In the genomic region with DNA sequence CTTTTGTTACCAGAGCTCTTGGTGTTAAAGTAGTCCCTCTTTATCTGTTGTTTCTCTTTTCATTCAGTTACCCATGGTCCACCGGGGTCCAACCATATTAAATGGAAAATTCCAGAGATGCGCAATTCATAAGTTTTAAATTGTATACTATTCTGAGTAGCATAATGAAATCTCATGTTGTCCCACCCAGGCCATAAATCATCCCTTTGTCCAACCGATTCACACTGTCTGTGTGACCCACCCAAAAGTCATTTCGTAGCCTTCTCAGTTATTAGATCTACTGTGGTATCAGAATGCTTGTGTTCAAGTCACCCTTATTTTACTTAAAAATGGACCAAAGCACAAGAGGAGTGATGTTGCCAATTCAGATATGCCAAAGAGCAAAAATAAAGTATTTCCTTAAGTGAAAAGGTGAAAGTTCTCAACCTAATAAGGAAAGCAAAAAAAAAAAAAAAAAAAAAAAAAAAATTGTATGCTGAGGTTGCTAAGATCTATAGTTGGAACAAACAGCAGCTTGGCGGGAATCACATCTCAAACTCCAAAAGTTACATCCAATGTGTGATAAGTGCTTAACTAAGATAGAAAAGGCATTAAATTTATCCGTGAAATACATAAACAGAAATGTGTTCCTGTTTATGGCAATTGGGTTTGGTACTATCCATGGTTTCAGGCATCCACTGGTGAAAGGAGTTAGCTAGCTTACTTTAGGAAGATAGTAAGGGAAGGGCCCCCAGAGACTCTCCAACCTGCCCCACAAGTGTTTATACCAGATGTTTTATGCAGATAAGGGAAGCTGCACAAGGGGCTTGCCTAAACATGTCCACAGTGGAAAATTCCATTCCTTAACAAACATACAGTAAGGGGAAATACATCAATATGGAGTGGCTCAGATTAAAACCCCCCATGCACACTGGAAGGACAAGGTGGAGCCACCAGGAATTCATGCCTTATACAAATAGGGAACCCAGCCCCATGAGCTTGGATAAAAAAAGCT, we compare ENCODE assay signal across 15 cellular contexts.
A peak's percentile ranks its signal among the peaks of the same experiment; 100 is the strongest.
DNase-seq lines count a peak whose midpoint lies in the region; ATAC-seq lines count a peak whose summit lies in the region.
"Had no signal": no experiment of that assay in that cellular context is flagged by ENCODE, and none has a peak within 500 bp of the region (broad histone marks: within the 10 kb centered on the region; RNA-seq: fewer than 3 reads in every experiment).

No MANE protein-coding gene starts in this region.

- H3K27ac ChIP-seq in mesendoderm (ENCODE audit: low read depth, low read length), result no peak overlapping the region
- H3K27ac ChIP-seq: upper lobe of right lung had no signal

- no peak overlapping the region for H3K18ac ChIP-seq in mesendoderm (ENCODE audit: low read length)

- H3K36me3 ChIP-seq in mesendoderm (ENCODE audit: control insufficient read depth, insufficient read depth, low read length), result no peaks in the 10 kb centered on the region
- H3K36me3 ChIP-seq: MG63, upper lobe of right lung had no signal

- no peak overlapping the region for H3K4ac ChIP-seq in mesendoderm (ENCODE audit: low read depth, low read length)

- no peak overlapping the region for H3K56ac ChIP-seq in mesendoderm (ENCODE audit: low read length)

- H3K79me2 ChIP-seq in mesendoderm (ENCODE audit: control insufficient read depth, insufficient read depth, low read length), result no peaks in the 10 kb centered on the region

- no peak overlapping the region for H3K4me3 ChIP-seq in mesendoderm (ENCODE audit: low read length)
- H3K4me3 ChIP-seq: MG63, upper lobe of right lung had no signal

- H4K5ac ChIP-seq in mesendoderm (ENCODE audit: low read length), result no peak overlapping the region

- H4K8ac ChIP-seq in mesendoderm (ENCODE audit: low read depth, low read length), result no peak overlapping the region

- ATAC-seq in GM21360 (IDR thresholded peaks at IDR 0.05; ENCODE audit: unreplicated experiment), result no peak
- ATAC-seq: stimulated activated effector memory CD8-positive, alpha-beta T cell treated with anti-CD3 and anti-CD28 coated beads, Interleukin-12 subunit alpha, Interleukin-12 subunit beta, amount 100 ng/mL, for 72 hours; upper lobe of right lung had no signal

- H3K27me3 ChIP-seq in mesendoderm (ENCODE audit: insufficient read depth, low read length, poor library complexity), result no peaks in the 10 kb centered on the region
- H3K27me3 ChIP-seq: upper lobe of right lung had no signal

- DNase-seq in GDM1 (lab: John Stamatoyannopoulos, UW), result peak; percentile 70
- DNase-seq in NCI-H2171 (lab: John Stamatoyannopoulos, UW), result peak; percentile 42
- peak; percentile 40 for DNase-seq in dermis blood vessel endothelial cell
- no peak for DNase-seq in mesendoderm
- DNase-seq in activated effector memory CD4-positive, alpha-beta T cell treated with Interleukin-2 at 50 U/mL for 16 hours, result no peak
- no peak for DNase-seq in NCI-H226
- DNase-seq in NCI-H2227 (lab: John Stamatoyannopoulos, UW; ENCODE audit: unreplicated experiment), result no peak
- DNase-seq: activated CD4-positive, CD25-positive, alpha-beta regulatory T cell; activated naive CD4-positive, alpha-beta T cell treated with anti-CD3 and anti-CD28 coated beads, Interleukin-2, amount 10 ng/mL, durations not matched to agents 7 days and 5 days; C1 segment of cervical spinal cord; MG63; NCI-H2227 treated with DMSO at 0.1 percent for 48 hours; upper lobe of right lung had no signal

- H2AK5ac ChIP-seq in mesendoderm (ENCODE audit: low read length), result no peak overlapping the region

- H2BK120ac ChIP-seq in mesendoderm (ENCODE audit: low read depth, low read length), result peak overlapping the region; percentile 61

- H2BK5ac ChIP-seq in mesendoderm (ENCODE audit: low read length), result no peak overlapping the region

- no peak overlapping the region for H3K23ac ChIP-seq in mesendoderm (ENCODE audit: low read length)

- no CpG with 5 or more reads among the region's 6 CpGs for WGBS in mesendoderm (ENCODE audit: extremely low coverage, insufficient coverage, low lambda C conversion rate)

- H3K4me1 ChIP-seq in mesendoderm (ENCODE audit: control insufficient read depth, low read depth, low read length), result no peaks in the 10 kb centered on the region
- H3K4me1 ChIP-seq: upper lobe of right lung had no signal

- no peaks in the 10 kb centered on the region for H3K79me1 ChIP-seq in mesendoderm (ENCODE audit: low read length)

- H3K9ac ChIP-seq in mesendoderm (ENCODE audit: low read length), result no peak overlapping the region

- no peak overlapping the region for H3K4me2 ChIP-seq in mesendoderm (ENCODE audit: low read length)

- H2BK15ac ChIP-seq in mesendoderm (replicated peaks; ENCODE audit: low read depth), result peak overlapping the region; percentile 92

Comparison
In these comparisons a context has a peak if more than half of its experiments do, and no peak if none do; other contexts are left out.
1. DNase-seq: peak in GDM1 (single experiment), NCI-H2171 (single experiment) and dermis blood vessel endothelial cell (single experiment); none in mesendoderm (single experiment), activated effector memory CD4-positive, alpha-beta T cell treated with Interleukin-2 at 50 U/mL for 16 hours (single experiment), NCI-H226 (single experiment) and NCI-H2227 (single experiment).